In genomic region chr1:176904057-176904815, GRCh38 we compare ENCODE assay signal across 18 cellular contexts.
DNase-seq lines count a peak whose midpoint lies in the region; ATAC-seq and TF ChIP-seq lines count a peak whose summit lies in the region.
"Had no signal": no experiment of that assay in that cellular context is flagged by ENCODE, and none has a peak within 500 bp of the region (broad histone marks: within the 10 kb centered on the region; RNA-seq: fewer than 3 reads in every experiment).

No MANE protein-coding gene starts in this region.

- no peak overlapping the region for H3K4ac ChIP-seq in IMR-90 (ENCODE audit: low read depth, low read length)

- H4K8ac ChIP-seq in IMR-90 (ENCODE audit: low read depth in 2 of 2, low read length in 2 of 2), result no peak overlapping the region

- no peaks in the 10 kb centered on the region for H4K20me1 ChIP-seq in IMR-90 (ENCODE audit: insufficient read depth, low read length)
- H4K20me1 ChIP-seq in neural progenitor cell (ENCODE audit: low read depth), result peaks cover 5% of the 10 kb centered on the region
- H4K20me1 ChIP-seq in PC-9 (ENCODE audit: insufficient read depth), result no peaks in the 10 kb centered on the region; the same call in 1 of the 2 replicates

- H3K18ac ChIP-seq in IMR-90 (ENCODE audit: low read depth, low read length), result no peak overlapping the region

- H3K9me1 ChIP-seq in IMR-90 (ENCODE audit: insufficient read depth, low read length), result no peaks in the 10 kb centered on the region

- no peak for TF ChIP-seq RAD21 in IMR-90 (IDR thresholded peaks at IDR 0.05; ENCODE audit: low read length)

- H2AK9ac ChIP-seq in IMR-90 (replicated peaks; ENCODE audit: low read depth, low read length, poor library complexity), result no peak overlapping the region

- H4K5ac ChIP-seq in IMR-90 (ENCODE audit: low read depth, low read length), result no peak overlapping the region

- no peak overlapping the region for H2AK5ac ChIP-seq in IMR-90 (ENCODE audit: low read depth, low read length)

- H3F3A ChIP-seq in neural progenitor cell (ENCODE audit: low read depth) (peaks cover 7% of the 10 kb centered on the region), PC-9 (ENCODE audit: insufficient read depth, low read depth) (no peaks in the 10 kb centered on the region)

- H3K36me3 ChIP-seq in A673 (ENCODE audit: insufficient read depth, low read length, poor library complexity, severe bottlenecking), result no peaks in the 10 kb centered on the region
- H3K36me3 ChIP-seq in IMR-90 (ENCODE audit: control insufficient read depth, insufficient read depth, low read length), result no peaks in the 10 kb centered on the region
- no peaks in the 10 kb centered on the region for H3K36me3 ChIP-seq in neural progenitor cell
- H3K36me3 ChIP-seq in PC-9 (ENCODE audit: low read depth), result no peaks in the 10 kb centered on the region
- H3K36me3 ChIP-seq: neutrophil had no signal

- intact Hi-C loops in A673 (cut with micrococcal nuclease; ENCODE audit: unreplicated experiment), result loop anchor here (2.0 kb wide), 1 partner anchor 47 kb away; no protein-coding TSS in a partner anchor
- intact Hi-C loops in IMR-90 (cut with micrococcal nuclease), result no loop called here
- intact Hi-C loops in head of caudate nucleus (cut with DNase I), result no loop called here
- intact Hi-C loops in PC-9 (cut with micrococcal nuclease; ENCODE audit: unreplicated experiment), result no loop called here

- H3K27me3 Mint-ChIP-seq in neural progenitor cell (ENCODE audit: insufficient read depth, low read depth), result peaks cover 13% of the 10 kb centered on the region
- H3K27me3 Mint-ChIP-seq: activated CD8-positive, alpha-beta T cell treated with anti-CD3 and anti-CD28 coated beads for 36 hours had no signal

- H3K79me1 ChIP-seq in IMR-90 (ENCODE audit: low read depth in 1 of 2, low read length in 2 of 2), result no peaks in the 10 kb centered on the region

- no peak overlapping the region for H4K91ac ChIP-seq in IMR-90 (ENCODE audit: insufficient read depth, low read depth, low read length)

- TF ChIP-seq POLR2A in IMR-90 (IDR thresholded peaks at IDR 0.05; ENCODE audit: low read depth, low read length), result no peak

- DNase-seq in A673 (ENCODE audit: low spot score) (peak; percentile 89), IMR-90 (no peak), head of caudate nucleus (peak in 25 of 42 donors; percentile 12 to 65 (median 36)), neural progenitor cell (ENCODE audit: low spot score) (peak; percentile 33), PC-9 (no peak)
- DNase-seq: activated CD8-positive, alpha-beta T cell treated with anti-CD3 and anti-CD28 coated beads for 36 hours; activated naive CD4-positive, alpha-beta T cell; activated T-cell treated with anti-CD3 and anti-CD28 coated beads, Interleukin-2, amount 50 U/mL, for 1 hour; amniotic stem cell; CD8-positive, alpha-beta T cell; left colon; MV-4-11; NCI-H1694 had no signal

- H3K56ac ChIP-seq in IMR-90 (ENCODE audit: extremely low read depth, insufficient read depth, low read length), result no peak overlapping the region

- no peak overlapping the region for H3K23ac ChIP-seq in IMR-90 (ENCODE audit: low read depth, low read length)

- H2BK15ac ChIP-seq in IMR-90 (ENCODE audit: low read depth, low read length), result no peak overlapping the region

- BruUV-seq in A673 (replicated peaks; lab: Mats Ljungman, UMichigan), result no TSS peak
- no TSS peak for BruUV-seq in IMR-90 (replicated peaks; lab: Mats Ljungman, UMichigan)
- no TSS peak for BruUV-seq in PC-9 (replicated peaks; lab: Mats Ljungman, UMichigan)

- no peaks in the 10 kb centered on the region for H3K9me3 Mint-ChIP-seq in neural progenitor cell
- H3K9me3 Mint-ChIP-seq: activated CD8-positive, alpha-beta T cell treated with anti-CD3 and anti-CD28 coated beads for 36 hours; CD8-positive, alpha-beta T cell had no signal

- H3K9ac ChIP-seq in IMR-90 (ENCODE audit: low read depth, low read length) (no peak overlapping the region), neural progenitor cell (no peak overlapping the region)

- no peaks in the 10 kb centered on the region for H3K36me3 Mint-ChIP-seq in neural progenitor cell
- H3K36me3 Mint-ChIP-seq: CD8-positive, alpha-beta T cell had no signal

- peaks cover 30% of the 10 kb centered on the region for H3K4me1 Mint-ChIP-seq in neural progenitor cell

- peak overlapping the region; percentile 55 for H3K4me3 Mint-ChIP-seq in neural progenitor cell
- H3K4me3 Mint-ChIP-seq: activated CD8-positive, alpha-beta T cell treated with anti-CD3 and anti-CD28 coated beads for 36 hours; CD8-positive, alpha-beta T cell had no signal

- POLR2A ChIA-PET in A673 (lab: Charles Lee; ENCODE audit: low non-redundant PET) (interaction anchor here (0.6 to 1.0 kb wide), 3 partner anchors 48 to 989 kb away, joined by 3 to 4 read pairs (median 3); no protein-coding TSS in a partner anchor), IMR-90 (lab: Charles Lee; ENCODE audit: unreplicated experiment) (no interaction called here), PC-9 (lab: Charles Lee; ENCODE audit: unreplicated experiment) (no interaction called here)

- TF ChIP-seq CTCF in A673 (conservative IDR thresholded peaks at IDR 0.05; ENCODE audit: low read depth, low read length) (no peak), IMR-90 (conservative IDR thresholded peaks at IDR 0.05; ENCODE audit: low read depth, low read length) (no peak), neural progenitor cell (IDR thresholded peaks at IDR 0.05) (no peak), PC-9 (conservative IDR thresholded peaks at IDR 0.05) (no peak)

- H2BK120ac ChIP-seq in IMR-90 (ENCODE audit: low read depth, low read length), result no peak overlapping the region

- peaks cover 34% of the 10 kb centered on the region for H3K4me1 ChIP-seq in A673 (ENCODE audit: insufficient read depth, low read length, poor library complexity, severe bottlenecking)
- H3K4me1 ChIP-seq in IMR-90 (ENCODE audit: control insufficient read depth, insufficient read depth, low read length), result no peaks in the 10 kb centered on the region
- H3K4me1 ChIP-seq in neural progenitor cell, result peaks cover 13% of the 10 kb centered on the region
- no peaks in the 10 kb centered on the region for H3K4me1 ChIP-seq in PC-9 (replicated peaks; ENCODE audit: insufficient read depth)

- WGBS in IMR-90 (ENCODE audit: extremely low coverage in 2 of 2, insufficient read length in 1 of 2), 2 experiments, result 19% methylated on average over 10 of the region's 21 CpGs; no CpG with 5 or more reads in 1 of the 2 experiments

- H3K14ac ChIP-seq in IMR-90 (replicated peaks; ENCODE audit: low read depth, low read length), result no peak overlapping the region

- no peak overlapping the region for H2BK20ac ChIP-seq in IMR-90 (ENCODE audit: low read depth, low read length)

- H3K9me2 ChIP-seq in PC-9 (ENCODE audit: insufficient read depth), result no peaks in the 10 kb centered on the region

- H3K27me3 ChIP-seq in A673 (replicated peaks; ENCODE audit: insufficient read depth, low read depth, low read length, poor library complexity), result no peaks in the 10 kb centered on the region
- peaks cover 2% of the 10 kb centered on the region; the same call in 1 of the 2 replicates for H3K27me3 ChIP-seq in IMR-90 (ENCODE audit: control insufficient read depth, insufficient read depth, low read length)
- no peaks in the 10 kb centered on the region for H3K27me3 ChIP-seq in neural progenitor cell
- peaks cover 47% of the 10 kb centered on the region for H3K27me3 ChIP-seq in PC-9 (ENCODE audit: insufficient read depth, low read depth)

- H3K79me2 ChIP-seq in neural progenitor cell (ENCODE audit: low read depth), result no peaks in the 10 kb centered on the region
- no peaks in the 10 kb centered on the region for H3K79me2 ChIP-seq in PC-9 (ENCODE audit: low read depth)

- CTCF ChIA-PET in A673 (lab: Charles Lee) (interaction anchor here (1.0 to 1.4 kb wide), 4 partner anchors 45 to 1041 kb away, joined by 3 to 6 read pairs (median 4); no protein-coding TSS in a partner anchor), IMR-90 (lab: Yijun Ruan, JAX) (no interaction called here), PC-9 (lab: Charles Lee) (no interaction called here)

- no peak overlapping the region for H2BK5ac ChIP-seq in IMR-90 (ENCODE audit: low read depth, low read length, poor library complexity, severe bottlenecking)

- in situ Hi-C loops in IMR-90 (cut with MboI; ENCODE audit: low sequenced_read_pairs), result loop anchor here (10.0 kb wide), 1 partner anchor 441 kb away; no protein-coding TSS in a partner anchor

- dilution Hi-C loops in IMR-90 (cut with HindIII; ENCODE audit: low sequenced_read_pairs, unreplicated experiment), result no loop called here

- H2AFZ ChIP-seq in IMR-90 (replicated peaks; ENCODE audit: low read length, poor library complexity) (peak overlapping the region; percentile 27), neural progenitor cell (replicated peaks) (no peak overlapping the region), PC-9 (no peak overlapping the region)

- H3K4me3 ChIP-seq in A673 (ENCODE audit: low read depth, low read length, poor library complexity, severe bottlenecking) (peak overlapping the region; percentile 3), IMR-90 (ENCODE audit: insufficient read depth, low read depth, low read length) (no peak overlapping the region), neural progenitor cell (no peak overlapping the region), PC-9 (no peak overlapping the region)
- H3K4me3 ChIP-seq: K562 had no signal

- H3K9me3 ChIP-seq in A673 (ENCODE audit: low read depth, low read length, poor library complexity, severe bottlenecking) (no peaks in the 10 kb centered on the region), IMR-90 (ENCODE audit: control insufficient read depth, insufficient read depth, low read length) (no peaks in the 10 kb centered on the region), neural progenitor cell (ENCODE audit: low read depth) (no peaks in the 10 kb centered on the region), PC-9 (ENCODE audit: insufficient read depth, low read depth) (no peaks in the 10 kb centered on the region)
- H3K9me3 ChIP-seq: neutrophil had no signal

- ATAC-seq in IMR-90 (ENCODE audit: low read depth), result no peak
- ATAC-seq in activated CD4-positive, CD25-positive, alpha-beta regulatory T cell treated with anti-CD3 and anti-CD28 coated beads, Interleukin-2, amount 50 U/mL, for 24 hours, result no peak
- ATAC-seq in GM18868 (IDR thresholded peaks at IDR 0.05; ENCODE audit: unreplicated experiment), result no peak
- ATAC-seq: activated CD8-positive, alpha-beta T cell treated with anti-CD3 and anti-CD28 coated beads for 36 hours; CD8-positive, alpha-beta T cell; K562; left colon had no signal

- no peak overlapping the region for H3K4me2 ChIP-seq in IMR-90 (ENCODE audit: low read depth, low read length)
- H3K4me2 ChIP-seq in neural progenitor cell, result peak overlapping the region; percentile 43
- no peak overlapping the region for H3K4me2 ChIP-seq in PC-9

- H3K27ac ChIP-seq in A673 (ENCODE audit: low read depth, low read length, poor library complexity, severe bottlenecking), result peak overlapping the region; percentile 72
- no peak overlapping the region for H3K27ac ChIP-seq in IMR-90 (ENCODE audit: insufficient read depth, low read length)
- no peak overlapping the region for H3K27ac ChIP-seq in neural progenitor cell
- no peak overlapping the region for H3K27ac ChIP-seq in PC-9
- H3K27ac ChIP-seq: neutrophil, RWPE1 had no signal

- H3K27ac Mint-ChIP-seq in neural progenitor cell, result peak overlapping the region; percentile 16
- H3K27ac Mint-ChIP-seq: activated CD8-positive, alpha-beta T cell treated with anti-CD3 and anti-CD28 coated beads for 36 hours; CD8-positive, alpha-beta T cell had no signal

TF ChIP-seq in IMR-90, 13 proteins besides CTCF, POLR2A, EP300 and RAD21 (continues in another document):
- no peak for TF ChIP-seq MAFK (IDR thresholded peaks at IDR 0.05; ENCODE audit: low read depth, low read length)

Comparison
In these comparisons a context has a peak if more than half of its experiments do, and no peak if none do; other contexts are left out.
1. DNase-seq: peak in A673 (single experiment), head of caudate nucleus (25 of 42) and neural progenitor cell (single experiment); none in IMR-90 (single experiment) and PC-9 (0 of 2).